ENCODE assay signal across 10 cellular contexts in the genomic region with DNA sequence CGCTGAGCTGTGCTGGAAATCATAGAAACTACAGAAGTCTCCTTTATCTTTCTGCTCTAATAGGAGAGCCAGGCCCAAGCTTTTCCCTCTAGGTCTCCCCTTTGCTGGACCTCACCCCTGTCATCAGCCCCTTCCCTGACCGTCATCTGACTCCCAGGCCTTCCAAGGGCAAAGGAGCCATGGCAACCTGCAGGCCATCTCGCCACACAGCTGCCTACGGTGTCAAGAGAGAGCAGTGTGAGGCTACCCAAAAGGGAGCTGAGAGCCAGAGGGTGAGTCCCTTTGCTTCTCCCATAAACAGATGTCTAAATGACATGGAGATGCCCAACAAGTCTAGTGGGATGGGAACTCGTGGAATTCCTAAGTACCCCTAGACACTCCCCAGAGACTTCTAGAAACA.
"Had no signal": no experiment of that assay in that cellular context is flagged by ENCODE, and none has a peak within 500 bp of the region (broad histone marks: within the 10 kb centered on the region; RNA-seq: fewer than 3 reads in every experiment).

No MANE protein-coding gene starts in this region.

- DNase-seq: GM23248, GOT3, HFFc6, KG1 had no signal

- H3K4me1 ChIP-seq: HAP-1 had no signal

- H3K9me3 Mint-ChIP-seq: HFFc6, IgD-negative memory B cell had no signal

- H3K9me3 ChIP-seq: HAP-1 had no signal

- H3K36me3 Mint-ChIP-seq: IgD-negative memory B cell had no signal

- H2AFZ ChIP-seq: GM23248 had no signal

- H3K36me3 ChIP-seq: HAP-1 had no signal

- ATAC-seq: HCT116, HepG2 had no signal

- H3K4me3 Mint-ChIP-seq: HFFc6, IgD-negative memory B cell had no signal

- H3K9ac ChIP-seq: GM23248 had no signal

- H3K4me3 ChIP-seq: GM23248, HAP-1 had no signal

- FAIRE-seq: H54, HepG2 had no signal

- H3K27ac Mint-ChIP-seq: HFFc6, IgD-negative memory B cell had no signal

- H3K27ac ChIP-seq: GM23248, HL-60 had no signal
